ENCODE assay signal across 8 cellular contexts in genomic region chr2:187982668-187983067, GRCh38.
A peak's percentile ranks its signal among the peaks of the same experiment; 100 is the strongest.
DNase-seq lines count a peak whose midpoint lies in the region; ATAC-seq and TF ChIP-seq lines count a peak whose summit lies in the region.

No MANE protein-coding gene starts in this region.

- no peaks in the 10 kb centered on the region for H3K9me3 ChIP-seq in OCI-LY3 (ENCODE audit: insufficient read depth, low read length)
- no peaks in the 10 kb centered on the region for H3K9me3 ChIP-seq in Peyer's patch
- H3K9me3 ChIP-seq in MG63 = no peaks in the 10 kb centered on the region

- no peak for TF ChIP-seq CTCF in OCI-LY3 (IDR thresholded peaks at IDR 0.05; ENCODE audit: low read depth, low read length)
- no peak for TF ChIP-seq CTCF in Peyer's patch (IDR thresholded peaks at IDR 0.05)

- H3K79me2 ChIP-seq in OCI-LY3 (ENCODE audit: low read length) = no peaks in the 10 kb centered on the region

- intact Hi-C loops in activated naive CD4-positive, alpha-beta T cell treated with anti-CD3 and anti-CD28 coated beads for 36 hours (cut with micrococcal nuclease) = no loop called here

- H3K27ac Mint-ChIP-seq in natural killer cell treated with Interleukin-12 subunit alpha and Interleukin-12 subunit beta and Interleukin-15 and Interleukin-18, amount 100 ng/mL, for 72 hours = no peak overlapping the region
- H3K27ac Mint-ChIP-seq in activated naive CD4-positive, alpha-beta T cell treated with anti-CD3 and anti-CD28 coated beads for 36 hours = no peak overlapping the region

- no peak overlapping the region for H2AFZ ChIP-seq in OCI-LY3 (ENCODE audit: low read depth, low read length)

- no peak overlapping the region for H3K9ac ChIP-seq in OCI-LY3 (ENCODE audit: low read length)

- H3K27me3 Mint-ChIP-seq in natural killer cell treated with Interleukin-12 subunit alpha and Interleukin-12 subunit beta and Interleukin-15 and Interleukin-18, amount 100 ng/mL, for 72 hours = no peaks in the 10 kb centered on the region
- no peaks in the 10 kb centered on the region for H3K27me3 Mint-ChIP-seq in activated naive CD4-positive, alpha-beta T cell treated with anti-CD3 and anti-CD28 coated beads for 36 hours (ENCODE audit: low read depth)

- no peaks in the 10 kb centered on the region for H3K4me1 Mint-ChIP-seq in natural killer cell treated with Interleukin-12 subunit alpha and Interleukin-12 subunit beta and Interleukin-15 and Interleukin-18, amount 100 ng/mL, for 72 hours (ENCODE audit: low read depth in 2 of 2)
- no peaks in the 10 kb centered on the region for H3K4me1 Mint-ChIP-seq in activated naive CD4-positive, alpha-beta T cell treated with anti-CD3 and anti-CD28 coated beads for 36 hours (ENCODE audit: low read depth)

- H3K4me1 ChIP-seq in OCI-LY3 (ENCODE audit: low read length) (peaks cover 23% of the 10 kb centered on the region), Peyer's patch (no peaks in the 10 kb centered on the region)

- peak; percentile 92 for DNase-seq in iris pigment epithelial cell (ENCODE audit: low read depth)
- DNase-seq in natural killer cell treated with Interleukin-12 subunit alpha and Interleukin-12 subunit beta and Interleukin-15 and Interleukin-18, amount 100 ng/mL, for 72 hours (ENCODE audit: low spot score) = no peak
- DNase-seq in Peyer's patch = no peak
- no peak for DNase-seq in MG63
- no peak for DNase-seq in activated naive CD4-positive, alpha-beta T cell treated with anti-CD3 and anti-CD28 coated beads for 36 hours

- H3K36me3 Mint-ChIP-seq in natural killer cell treated with Interleukin-12 subunit alpha and Interleukin-12 subunit beta and Interleukin-15 and Interleukin-18, amount 100 ng/mL, for 72 hours = no peaks in the 10 kb centered on the region
- no peaks in the 10 kb centered on the region for H3K36me3 Mint-ChIP-seq in activated naive CD4-positive, alpha-beta T cell treated with anti-CD3 and anti-CD28 coated beads for 36 hours (ENCODE audit: low read depth)

- H3K27ac ChIP-seq in OCI-LY3 (ENCODE audit: low read length) = no peak overlapping the region
- H3K27ac ChIP-seq in Peyer's patch = no peak overlapping the region

- H3K9me3 Mint-ChIP-seq in natural killer cell treated with Interleukin-12 subunit alpha and Interleukin-12 subunit beta and Interleukin-15 and Interleukin-18, amount 100 ng/mL, for 72 hours = no peaks in the 10 kb centered on the region
- no peaks in the 10 kb centered on the region for H3K9me3 Mint-ChIP-seq in activated naive CD4-positive, alpha-beta T cell treated with anti-CD3 and anti-CD28 coated beads for 36 hours

- no peak overlapping the region for H3K4me3 ChIP-seq in OCI-LY3 (ENCODE audit: low read length)
- H3K4me3 ChIP-seq in Peyer's patch = no peak overlapping the region
- no peak overlapping the region for H3K4me3 ChIP-seq in MG63

- H3K27me3 ChIP-seq in OCI-LY3 (ENCODE audit: low read depth, low read length) (no peaks in the 10 kb centered on the region), Peyer's patch (no peaks in the 10 kb centered on the region), MG63 (no peaks in the 10 kb centered on the region)

- H3K36me3 ChIP-seq in OCI-LY3 (replicated peaks; ENCODE audit: low read depth, low read length) (no peaks in the 10 kb centered on the region), Peyer's patch (no peaks in the 10 kb centered on the region), MG63 (no peaks in the 10 kb centered on the region)

- CTCF ChIA-PET in activated naive CD4-positive, alpha-beta T cell treated with anti-CD3 and anti-CD28 coated beads for 36 hours (lab: Charles Lee) = no interaction called here

- TF ChIP-seq POLR2A in Peyer's patch (IDR thresholded peaks at IDR 0.05) = no peak

- 0 out of 2 replicates have a peak overlapping the region, but pooled peaks have one; percentile 0 for H3K4me2 ChIP-seq in OCI-LY3 (ENCODE audit: low read length)

- H4K20me1 ChIP-seq in OCI-LY3 (ENCODE audit: insufficient read depth, low read length) = no peaks in the 10 kb centered on the region

- no peak overlapping the region for H3K4me3 Mint-ChIP-seq in natural killer cell treated with Interleukin-12 subunit alpha and Interleukin-12 subunit beta and Interleukin-15 and Interleukin-18, amount 100 ng/mL, for 72 hours
- no peak overlapping the region for H3K4me3 Mint-ChIP-seq in activated naive CD4-positive, alpha-beta T cell treated with anti-CD3 and anti-CD28 coated beads for 36 hours

- peak; percentile 95 for ATAC-seq in GM18870 (IDR thresholded peaks at IDR 0.05; ENCODE audit: unreplicated experiment)
- ATAC-seq in HG02973 (IDR thresholded peaks at IDR 0.05; ENCODE audit: unreplicated experiment) = peak; percentile 97
- no peak for ATAC-seq in natural killer cell treated with Interleukin-12 subunit alpha and Interleukin-12 subunit beta and Interleukin-15 and Interleukin-18, amount 100 ng/mL, for 72 hours

Comparison
In these comparisons a context has a peak if more than half of its experiments do, and no peak if none do; other contexts are left out.
1. ATAC-seq: peak in GM18870 (single experiment) and HG02973 (single experiment); none in natural killer cell treated with Interleukin-12 subunit alpha and Interleukin-12 subunit beta and Interleukin-15 and Interleukin-18, amount 100 ng/mL, for 72 hours (0 of 2).